Comparison of ENCODE assay signal across 10 cellular contexts in genomic region chr16:15652293-15653001, GRCh38. TPM values are rescaled to one million over a fixed set of nuclear protein-coding genes. Genes with fewer than 3 reads are reported as not detected.
DNase-seq lines count a peak whose midpoint lies in the region; ATAC-seq and TF ChIP-seq lines count a peak whose summit lies in the region.
"Had no signal": no experiment of that assay in that cellular context is flagged by ENCODE, and none has a peak within 500 bp of the region (broad histone marks: within the 10 kb centered on the region; RNA-seq: fewer than 3 reads in every experiment).

No MANE protein-coding gene starts in this region.

- 0 out of 2 replicates have a peak overlapping the region, but pooled peaks have one; percentile 8 for H3K14ac ChIP-seq in IMR-90 (replicated peaks; ENCODE audit: low read depth, low read length)

- H3K4me3 Mint-ChIP-seq in neural progenitor cell, result peak overlapping the region; percentile 99

- H3K79me2 ChIP-seq in mammary epithelial cell (ENCODE audit: insufficient read depth, low read length), result peaks cover 69% of the 10 kb centered on the region
- H3K79me2 ChIP-seq in neural progenitor cell (ENCODE audit: low read depth), result peaks cover 67% of the 10 kb centered on the region

- BruUV-seq in IMR-90 (replicated peaks; lab: Mats Ljungman, UMichigan), result TSS peak; percentile 13
- BruUV-seq in mammary epithelial cell (replicated peaks; lab: Mats Ljungman, UMichigan), result no TSS peak

- peak overlapping the region in 6 of 11 experiments; percentile 30 to 98 (median 93); a peak in 7 of 22 replicates for H3K27ac ChIP-seq in BLaER1 treated with 17β-estradiol and CSF1 and Interleukin-3, amounts not matched to agents 10 nM and 100 nM
- H3K27ac ChIP-seq in IMR-90 (ENCODE audit: insufficient read depth, low read length), result no peak overlapping the region; the same call in 1 of the 2 replicates
- H3K27ac ChIP-seq in mammary epithelial cell (ENCODE audit: insufficient read depth, low read depth, low read length), result no peak overlapping the region
- H3K27ac ChIP-seq in neural progenitor cell, result no peak overlapping the region
- H3K27ac ChIP-seq: body of pancreas had no signal

- peaks cover 4% of the 10 kb centered on the region for H3K36me3 Mint-ChIP-seq in neural progenitor cell

- CTCF ChIA-PET in IMR-90 (lab: Yijun Ruan, JAX) (interaction anchor here (0.9 kb wide), 1 partner anchor 8 kb away, joined by 3 read pairs; no protein-coding TSS in a partner anchor), mammary epithelial cell (lab: Charles Lee; ENCODE audit: low non-redundant PET) (no interaction called here)

- POLR2A ChIA-PET in IMR-90 (lab: Charles Lee; ENCODE audit: unreplicated experiment), result interaction anchor here (0.6 kb wide), 1 partner anchor 103 kb away, joined by 4 read pairs; no protein-coding TSS in a partner anchor

- peaks cover 51 to 68% (median 64%) of the 10 kb centered on the region in 11 experiments for H4K20me1 ChIP-seq in BLaER1 treated with 17β-estradiol and CSF1 and Interleukin-3, amounts not matched to agents 10 nM and 100 nM
- H4K20me1 ChIP-seq in IMR-90 (ENCODE audit: insufficient read depth, low read length), result peaks cover 41% of the 10 kb centered on the region
- no peaks in the 10 kb centered on the region for H4K20me1 ChIP-seq in mammary epithelial cell (ENCODE audit: insufficient read depth, low read length)
- peaks cover 32% of the 10 kb centered on the region for H4K20me1 ChIP-seq in neural progenitor cell (ENCODE audit: low read depth)

- intact Hi-C loops in IMR-90 (cut with micrococcal nuclease) (loop anchor here (5.0 kb wide), 1 partner anchor 50 kb away; no protein-coding TSS in a partner anchor), mammary epithelial cell (cut with micrococcal nuclease) (no loop called here)

- H3K4me2 ChIP-seq in BLaER1 treated with 17β-estradiol and CSF1 and Interleukin-3, amounts not matched to agents 10 nM and 100 nM, result peak overlapping the region; percentile 76 to 99 (median 90)
- H3K4me2 ChIP-seq in IMR-90 (ENCODE audit: low read depth, low read length) (no peak overlapping the region), mammary epithelial cell (ENCODE audit: insufficient read depth, low read depth, low read length) (peak overlapping the region; percentile 2), neural progenitor cell (no peak overlapping the region)

- H2AFZ ChIP-seq in IMR-90 (replicated peaks; ENCODE audit: low read length, poor library complexity) (no peak overlapping the region), mammary epithelial cell (ENCODE audit: low read depth, low read length) (no peak overlapping the region), neural progenitor cell (replicated peaks) (no peak overlapping the region)

- DNase-seq in IMR-90 (no peak), mammary epithelial cell (no peak), neural progenitor cell (ENCODE audit: low spot score) (no peak), DMS114 treated with DMSO at 0.1 percent for 48 hours (lab: John Stamatoyannopoulos, UW; ENCODE audit: unreplicated experiment) (no peak), NCI-H524 (lab: John Stamatoyannopoulos, UW) (no peak)
- DNase-seq: body of pancreas, NCI-H2171 treated with DMSO at 0.1 percent for 48 hours had no signal

- H3K23ac ChIP-seq in IMR-90 (ENCODE audit: low read depth, low read length), result peak overlapping the region; percentile 38; the same call in 1 of the 2 replicates

- TF ChIP-seq RAD21 in IMR-90 (IDR thresholded peaks at IDR 0.05; ENCODE audit: low read length), result no peak

- H3K27me3 ChIP-seq in BLaER1 treated with 17β-estradiol and CSF1 and Interleukin-3, amounts not matched to agents 10 nM and 100 nM, result no peaks in the 10 kb centered on the region
- H3K27me3 ChIP-seq in IMR-90 (ENCODE audit: control insufficient read depth, insufficient read depth, low read length) (no peaks in the 10 kb centered on the region), mammary epithelial cell (ENCODE audit: insufficient read depth, low read length) (no peaks in the 10 kb centered on the region), neural progenitor cell (no peaks in the 10 kb centered on the region)
- H3K27me3 ChIP-seq: body of pancreas had no signal

- peak overlapping the region; percentile 26; the same call in 1 of the 2 replicates for H2BK20ac ChIP-seq in IMR-90 (ENCODE audit: low read depth, low read length)

- peak overlapping the region; percentile 93 to 98 (median 96) for H3K9ac ChIP-seq in BLaER1 treated with 17β-estradiol and CSF1 and Interleukin-3, amounts not matched to agents 10 nM and 100 nM
- H3K9ac ChIP-seq in IMR-90 (ENCODE audit: low read depth, low read length) (no peak overlapping the region), mammary epithelial cell (ENCODE audit: insufficient read depth, low read length) (no peak overlapping the region), neural progenitor cell (no peak overlapping the region)

- 69% methylated on average over 4 of the region's 14 CpGs; no CpG with 5 or more reads in 1 of the 2 experiments for WGBS in IMR-90 (ENCODE audit: extremely low coverage in 2 of 2, insufficient read length in 1 of 2), 2 experiments
- WGBS in mammary epithelial cell (ENCODE audit: low coverage, missing lambda C conversion rate), result 96% methylated on average over 12 of the region's 14 CpGs

- H3K27ac Mint-ChIP-seq in neural progenitor cell, result no peak overlapping the region

- H3K56ac ChIP-seq in IMR-90 (ENCODE audit: extremely low read depth, insufficient read depth, low read length), result no peak overlapping the region

- peaks cover 33 to 61% of the 10 kb centered on the region in 2 experiments for H3K79me1 ChIP-seq in IMR-90 (ENCODE audit: low read depth in 1 of 2, low read length in 2 of 2)

- ATAC-seq in IMR-90 (ENCODE audit: low read depth) (no peak), GM21723 (IDR thresholded peaks at IDR 0.05; ENCODE audit: unreplicated experiment) (no peak), HG02885 (IDR thresholded peaks at IDR 0.05; ENCODE audit: poor library complexity, unreplicated experiment) (no peak)
- ATAC-seq: body of pancreas had no signal

- no peak overlapping the region for H3K4ac ChIP-seq in IMR-90 (ENCODE audit: low read depth, low read length)

- no peak overlapping the region for H4K8ac ChIP-seq in IMR-90 (ENCODE audit: low read depth in 2 of 2, low read length in 2 of 2)

- peaks cover 16% of the 10 kb centered on the region for H3K4me1 Mint-ChIP-seq in neural progenitor cell

- H2BK5ac ChIP-seq in IMR-90 (ENCODE audit: low read depth, low read length, poor library complexity, severe bottlenecking), result no peak overlapping the region

- H3F3A ChIP-seq in neural progenitor cell (ENCODE audit: low read depth), result peaks cover 21% of the 10 kb centered on the region

- no peak overlapping the region for H4K91ac ChIP-seq in IMR-90 (ENCODE audit: insufficient read depth, low read depth, low read length)

- no peak overlapping the region for H3K18ac ChIP-seq in IMR-90 (ENCODE audit: low read depth, low read length)

- H3K9me3 ChIP-seq in BLaER1 treated with 17β-estradiol and CSF1 and Interleukin-3, amounts not matched to agents 10 nM and 100 nM (replicated peaks in 1 of 11), result peaks cover 0 to 4% (median 0%) of the 10 kb centered on the region in 11 experiments; a peak in 1 of 22 replicates
- H3K9me3 ChIP-seq in IMR-90 (ENCODE audit: control insufficient read depth, insufficient read depth, low read length) (no peaks in the 10 kb centered on the region), mammary epithelial cell (replicated peaks; ENCODE audit: insufficient read depth, low read length) (no peaks in the 10 kb centered on the region), neural progenitor cell (ENCODE audit: low read depth) (no peaks in the 10 kb centered on the region)
- H3K9me3 ChIP-seq: body of pancreas had no signal

- peaks cover 27 to 60% (median 46%) of the 10 kb centered on the region in 10 experiments for H3K4me1 ChIP-seq in BLaER1 treated with 17β-estradiol and CSF1 and Interleukin-3, amounts not matched to agents 10 nM and 100 nM
- peaks cover 6% of the 10 kb centered on the region for H3K4me1 ChIP-seq in IMR-90 (ENCODE audit: control insufficient read depth, insufficient read depth, low read length)
- peaks cover 30% of the 10 kb centered on the region for H3K4me1 ChIP-seq in mammary epithelial cell (ENCODE audit: insufficient read depth, low read length)
- no peaks in the 10 kb centered on the region for H3K4me1 ChIP-seq in neural progenitor cell

- no peaks in the 10 kb centered on the region for H3K9me3 Mint-ChIP-seq in neural progenitor cell

- H2BK120ac ChIP-seq in IMR-90 (ENCODE audit: low read depth, low read length), result no peak overlapping the region

- in situ Hi-C loops in IMR-90 (cut with MboI; ENCODE audit: low sequenced_read_pairs) (no loop called here), mammary epithelial cell (cut with MboI; ENCODE audit: low sequenced_read_pairs in 2 of 2) (no loop called here)

- peaks cover 37 to 56% (median 52%) of the 10 kb centered on the region in 11 experiments for H3K36me3 ChIP-seq in BLaER1 treated with 17β-estradiol and CSF1 and Interleukin-3, amounts not matched to agents 10 nM and 100 nM
- H3K36me3 ChIP-seq in IMR-90 (ENCODE audit: control insufficient read depth, insufficient read depth, low read length) (no peaks in the 10 kb centered on the region), mammary epithelial cell (ENCODE audit: insufficient read depth, low read length) (peaks cover 5% of the 10 kb centered on the region), neural progenitor cell (no peaks in the 10 kb centered on the region)

- TF ChIP-seq POLR2A in IMR-90 (IDR thresholded peaks at IDR 0.05; ENCODE audit: low read depth, low read length), result no peak

- H4K5ac ChIP-seq in IMR-90 (ENCODE audit: low read depth, low read length), result no peak overlapping the region

- no peak for TF ChIP-seq CTCF in IMR-90 (conservative IDR thresholded peaks at IDR 0.05; ENCODE audit: low read depth, low read length)
- TF ChIP-seq CTCF in mammary epithelial cell (conservative IDR thresholded peaks at IDR 0.05 in 1 of 2, IDR thresholded peaks at IDR 0.05 in 1 of 2; ENCODE audit: extremely low read depth in 1 of 2, insufficient read depth in 1 of 2, low read depth in 1 of 2, low read length in 2 of 2), result no peak
- TF ChIP-seq CTCF in neural progenitor cell (IDR thresholded peaks at IDR 0.05), result no peak

- dilution Hi-C loops in IMR-90 (cut with HindIII; ENCODE audit: low sequenced_read_pairs, unreplicated experiment) (no loop called here), mammary epithelial cell (cut with HindIII; ENCODE audit: low sequenced_read_pairs) (no loop called here)

- no peak overlapping the region for H2AK5ac ChIP-seq in IMR-90 (ENCODE audit: low read depth, low read length)

- no peak overlapping the region for H2BK15ac ChIP-seq in IMR-90 (ENCODE audit: low read depth, low read length)

- H2AK9ac ChIP-seq in IMR-90 (replicated peaks; ENCODE audit: low read depth, low read length, poor library complexity), result no peak overlapping the region

- H3K27me3 Mint-ChIP-seq in neural progenitor cell (ENCODE audit: insufficient read depth, low read depth), result peaks cover 6% of the 10 kb centered on the region

- H3K9me1 ChIP-seq in IMR-90 (ENCODE audit: insufficient read depth, low read length), result peaks cover 9% of the 10 kb centered on the region

- peak overlapping the region; percentile 82 to 100 (median 94); a peak in 19 of 20 replicates for H3K4me3 ChIP-seq in BLaER1 treated with 17β-estradiol and CSF1 and Interleukin-3, amounts not matched to agents 10 nM and 100 nM
- H3K4me3 ChIP-seq in IMR-90 (ENCODE audit: insufficient read depth, low read depth, low read length), result no peak overlapping the region
- H3K4me3 ChIP-seq in mammary epithelial cell (replicated peaks in 1 of 3; ENCODE audit: insufficient read depth in 1 of 3, low read depth in 2 of 3, low read length in 3 of 3), result no peak overlapping the region
- no peak overlapping the region for H3K4me3 ChIP-seq in neural progenitor cell
- H3K4me3 ChIP-seq: body of pancreas had no signal

RNA-seq across cellular contexts. Expression of gene NDE1, which starts 2.4 kb away (rescaled TPM):
- 29.2 and 34.4 TPM in 2 replicates for total RNA-seq in IMR-90 (2012; rRNA removed)
- polyA plus RNA-seq in IMR-90 (2012; rRNA removed), result 17.3 and 22.7 TPM in 2 replicates
- polyA plus RNA-seq in IMR-90 (2012; cell fraction: cytosol; rRNA removed), result 14.0 and 28.0 TPM in 2 replicates
- polyA plus RNA-seq in IMR-90 (2012; cell fraction: nucleus; rRNA removed; ENCODE audit: low replicate concordance), result 8.8 and 21.5 TPM in 2 replicates
- 100 to 1,000 TPM in 1 of 2 donors, 10 to 100 TPM in 1; 53.3 to 120 TPM for total RNA-seq in mammary epithelial cell
- 36.1 TPM for polyA plus RNA-seq in mammary epithelial cell
- 67.1 TPM for polyA minus RNA-seq in mammary epithelial cell
- total RNA-seq in neural progenitor cell (ENCODE audit: low replicate concordance), result 85.3 and 88.1 TPM in 2 replicates

RNA-seq across cellular contexts. Expression of gene MARF1, which starts 9.5 kb away (rescaled TPM):
- total RNA-seq in IMR-90 (2012; rRNA removed) (7.8 and 9.0 TPM in 2 replicates), mammary epithelial cell (10 to 100 TPM; 17.0 to 36.4 TPM), neural progenitor cell (ENCODE audit: low replicate concordance) (11.9 and 13.4 TPM in 2 replicates)
- polyA plus RNA-seq in IMR-90 (2012; rRNA removed) (11.5 and 12.9 TPM in 2 replicates), mammary epithelial cell (7.6 TPM)
- 4.4 and 6.7 TPM in 2 replicates for polyA plus RNA-seq in IMR-90 (2012; cell fraction: cytosol; rRNA removed)
- 13.5 and 38.8 TPM in 2 replicates for polyA plus RNA-seq in IMR-90 (2012; cell fraction: nucleus; rRNA removed; ENCODE audit: low replicate concordance)
- polyA minus RNA-seq in mammary epithelial cell, result 41.3 TPM

Comparison
In these comparisons a context has a peak if more than half of its experiments do, and no peak if none do; other contexts are left out.
1. H3K27ac ChIP-seq: peak in BLaER1 treated with 17β-estradiol and CSF1 and Interleukin-3, amounts not matched to agents 10 nM and 100 nM (6 of 11); none in IMR-90 (single experiment), mammary epithelial cell (single experiment) and neural progenitor cell (single experiment).
2. H3K4me2 ChIP-seq: peak in BLaER1 treated with 17β-estradiol and CSF1 and Interleukin-3, amounts not matched to agents 10 nM and 100 nM (11 of 11) and mammary epithelial cell (single experiment); none in IMR-90 (single experiment) and neural progenitor cell (single experiment).
3. H3K4me3 ChIP-seq: peak in BLaER1 treated with 17β-estradiol and CSF1 and Interleukin-3, amounts not matched to agents 10 nM and 100 nM (10 of 10); none in IMR-90 (single experiment), mammary epithelial cell (0 of 3) and neural progenitor cell (single experiment).
4. H3K9ac ChIP-seq: peak in BLaER1 treated with 17β-estradiol and CSF1 and Interleukin-3, amounts not matched to agents 10 nM and 100 nM (11 of 11); none in IMR-90 (single experiment), mammary epithelial cell (single experiment) and neural progenitor cell (single experiment).